8 cellular contexts compared by ENCODE assay signal in genomic region chr10:63720689-63721088, GRCh38.
A peak's percentile ranks its signal among the peaks of the same experiment; 100 is the strongest.
DNase-seq lines count a peak whose midpoint lies in the region; ATAC-seq and TF ChIP-seq lines count a peak whose summit lies in the region.

No MANE protein-coding gene starts in this region.

- H3K9me3 Mint-ChIP-seq in glutamatergic neuron (ENCODE audit: unreplicated experiment) = peaks cover 9% of the 10 kb centered on the region

- peak; percentile 15 for DNase-seq in GM12864 (ENCODE audit: low read depth)
- no peak for DNase-seq in glutamatergic neuron
- no peak for DNase-seq in NCI-H69 (lab: John Stamatoyannopoulos, UW)
- no peak for DNase-seq in ureter (ENCODE audit: low spot score)
- no peak for DNase-seq in NCI-H345 (lab: John Stamatoyannopoulos, UW)
- DNase-seq in spleen = no peak

- intact Hi-C loops in spleen (cut with DNase I; ENCODE audit: low total_unique reads) = loop anchor here (5.0 kb wide), 1 partner anchor 553 kb away; no protein-coding TSS in a partner anchor

- no peaks in the 10 kb centered on the region for H3K36me3 Mint-ChIP-seq in glutamatergic neuron (ENCODE audit: unreplicated experiment)

- H3K4me3 ChIP-seq in GM12864 (ENCODE audit: low read depth, low read length) (no peak overlapping the region), spleen (no peak overlapping the region)

- 35 to 65% (median 45%) methylated on average over 4 of the region's 4 CpGs for WGBS in spleen, 5 donors

- peak overlapping the region; percentile 36 for H3K27ac Mint-ChIP-seq in glutamatergic neuron (ENCODE audit: unreplicated experiment)

- no peaks in the 10 kb centered on the region for H3K36me3 ChIP-seq in spleen

- peaks cover 59% of the 10 kb centered on the region for H3K4me1 Mint-ChIP-seq in glutamatergic neuron (ENCODE audit: low read depth, unreplicated experiment)

- no peak for TF ChIP-seq POLR2A in spleen (IDR thresholded peaks at IDR 0.05)

- TF ChIP-seq CTCF in GM12864 (IDR thresholded peaks at IDR 0.05; ENCODE audit: low read depth, low read length, missing control alignments) (no peak), glutamatergic neuron (IDR thresholded peaks at IDR 0.05; ENCODE audit: partially characterized antibody, unreplicated experiment) (no peak), spleen (IDR thresholded peaks at IDR 0.05 in 8 of 11, conservative IDR thresholded peaks at IDR 0.05 in 3 of 11) (no peak)

- no peak overlapping the region for H3K4me3 Mint-ChIP-seq in glutamatergic neuron (ENCODE audit: unreplicated experiment)

- H3K4me1 ChIP-seq in spleen = peaks cover 0 to 21% (median 7%) of the 10 kb centered on the region in 6 donors

- ATAC-seq in GM19468 (IDR thresholded peaks at IDR 0.05; ENCODE audit: extremely low read depth, unreplicated experiment) = peak; percentile 34
- peak; percentile 68 for ATAC-seq in HG03354 (IDR thresholded peaks at IDR 0.05; ENCODE audit: poor library complexity, severe bottlenecking, unreplicated experiment)

- no peak overlapping the region for H3K27ac ChIP-seq in spleen

- no peaks in the 10 kb centered on the region for H3K9me3 ChIP-seq in spleen

- H3K27me3 ChIP-seq in spleen (replicated peaks in 1 of 7) = peaks cover 0 to 14% (median 0%) of the 10 kb centered on the region in 7 donors

- peaks cover 8% of the 10 kb centered on the region for H3K27me3 Mint-ChIP-seq in glutamatergic neuron (ENCODE audit: unreplicated experiment)
